Comparison of ENCODE assay signal across 15 cellular contexts in genomic region chr2:165655653-165656052, GRCh38.
"Had no signal": no experiment of that assay in that cellular context is flagged by ENCODE, and none has a peak within 500 bp of the region (broad histone marks: within the 10 kb centered on the region; RNA-seq: fewer than 3 reads in every experiment).

No MANE protein-coding gene starts in this region.

- DNase-seq: activated CD4-positive, alpha-beta T cell treated with anti-CD3 and anti-CD28 coated beads for 1 hour; activated effector memory CD4-positive, alpha-beta T cell treated with anti-CD3 and anti-CD28 coated beads, Interleukin-2, amount 50 U/mL, for 16 hours; activated T-cell treated with anti-CD3 and anti-CD28 coated beads, Interleukin-2, amount 50 U/mL, for 72 hours; effector memory CD8-positive, alpha-beta T cell; kidney; naive thymus-derived CD8-positive, alpha-beta T cell; ovary; stimulated activated CD4-positive, alpha-beta T cell treated with anti-CD3 and anti-CD28 coated beads, Interleukin-12 subunit alpha, Interleukin-12 subunit beta, amount 100 ng/mL, for 4 hours; stimulated activated CD4-positive, alpha-beta T cell treated with anti-CD3 and anti-CD28 coated beads, Interleukin-1b, Interleukin-23, amount 100 ng/mL, for 48 hours; stimulated activated naive CD4-positive, alpha-beta T cell treated with Interleukin-2 at 50 U/mL for 16 hours; T-helper 17 cell had no signal

- H3K9me3 ChIP-seq: ovary, tibial nerve had no signal

- H3K27ac ChIP-seq: cardiac muscle cell, ovary, tibial nerve, VCaP had no signal

- H3K27me3 ChIP-seq: cardiac muscle cell, ovary, tibial nerve had no signal

- H3K4me3 ChIP-seq: cardiac muscle cell, ovary, tibial nerve had no signal

- H3K36me3 ChIP-seq: ovary had no signal

- H3K4me1 ChIP-seq: tibial nerve had no signal

- ATAC-seq: activated T-cell treated with anti-CD3 and anti-CD28 coated beads, Interleukin-2, amount 50 U/mL, for 72 hours; effector memory CD8-positive, alpha-beta T cell; left lobe of liver; naive thymus-derived CD8-positive, alpha-beta T cell; T-helper 17 cell had no signal
